In genomic region chr2:69742170-69742952, GRCh38 we compare ENCODE assay signal across 8 cellular contexts. TPM values are rescaled to one million over a fixed set of nuclear protein-coding genes. Genes with fewer than 3 reads are reported as not detected.
A peak's percentile ranks its signal among the peaks of the same experiment; 100 is the strongest.
DNase-seq lines count a peak whose midpoint lies in the region; ATAC-seq, FAIRE-seq and TF ChIP-seq lines count a peak whose summit lies in the region.

No MANE protein-coding gene starts in this region.

- no peaks in the 10 kb centered on the region for H3K36me3 ChIP-seq in BLaER1
- H3K36me3 ChIP-seq in GM12878 (ENCODE audit: control insufficient read depth in 2 of 2, insufficient read depth in 2 of 2, low read length in 1 of 2), result peaks cover 0 to 5% of the 10 kb centered on the region in 2 experiments; a peak in 2 of 4 replicates
- no peaks in the 10 kb centered on the region for H3K36me3 ChIP-seq in thoracic aorta

- TF ChIP-seq EP300 in GM12878 (IDR thresholded peaks at IDR 0.05; ENCODE audit: borderline replicate concordance in 1 of 2, control insufficient read depth in 1 of 2, low read depth in 2 of 2, low read length in 2 of 2), result no peak

- H3K27me3 ChIP-seq in BLaER1, result no peaks in the 10 kb centered on the region
- H3K27me3 ChIP-seq in GM12878 (replicated peaks in 1 of 2; ENCODE audit: control insufficient read depth in 2 of 2, insufficient read depth in 2 of 2, low read length in 1 of 2), result no peaks in the 10 kb centered on the region
- H3K27me3 ChIP-seq in thoracic aorta (replicated peaks; ENCODE audit: insufficient read depth), result no peaks in the 10 kb centered on the region

- in situ Hi-C loops in GM12878 (cut with MboI), result loop anchor here (5.0 kb wide), 1 partner anchor 65 kb away; no protein-coding TSS in a partner anchor

- H2AFZ ChIP-seq in GM12878 (ENCODE audit: control insufficient read depth, low read depth, low read length), result peak overlapping the region; percentile 87

- H3K79me2 ChIP-seq in GM12878 (ENCODE audit: control insufficient read depth, insufficient read depth, low read length), result peaks cover 46% of the 10 kb centered on the region

- H3K9me3 ChIP-seq in BLaER1 (no peaks in the 10 kb centered on the region), GM12878 (replicated peaks; ENCODE audit: control insufficient read depth, insufficient read depth, low read length) (no peaks in the 10 kb centered on the region; the same call in 2 of the 3 replicates), thoracic aorta (no peaks in the 10 kb centered on the region)

- H4K20me1 ChIP-seq in BLaER1, result no peaks in the 10 kb centered on the region
- no peaks in the 10 kb centered on the region for H4K20me1 ChIP-seq in GM12878 (ENCODE audit: control insufficient read depth, insufficient read depth)

- H3K4me3 Mint-ChIP-seq in IgD-negative memory B cell, result peak overlapping the region; percentile 92 to 99 (median 96)

- peaks cover 14 to 21% (median 20%) of the 10 kb centered on the region in 3 donors for H3K4me1 Mint-ChIP-seq in IgD-negative memory B cell

- H3K4me2 ChIP-seq in BLaER1 (peak overlapping the region; percentile 93), GM12878 (ENCODE audit: control insufficient read depth, insufficient read depth) (peak overlapping the region; percentile 96)

- H3K27ac Mint-ChIP-seq in IgD-negative memory B cell, result peak overlapping the region in 1 of 3 donors; percentile 96

- TF ChIP-seq RAD21 in GM12878 (IDR thresholded peaks at IDR 0.05; ENCODE audit: insufficient read depth, low read depth, low read length), result no peak

- no peak for TF ChIP-seq CTCF in GM12878 (IDR thresholded peaks at IDR 0.05 in 2 of 3, conservative IDR thresholded peaks at IDR 0.05 in 1 of 3; ENCODE audit: control insufficient read depth in 2 of 3, extremely low read depth in 1 of 3, insufficient read depth in 1 of 3, low read depth in 3 of 3, low read length in 3 of 3)
- no peak for TF ChIP-seq CTCF in thoracic aorta (IDR thresholded peaks at IDR 0.05)
- TF ChIP-seq CTCF in GM10248 (IDR thresholded peaks at IDR 0.05; ENCODE audit: control extremely low read depth, extremely low read depth, low read depth, missing control alignments), result no peak

- SMC1A ChIA-PET in GM12878 (lab: Charles Lee; ENCODE audit: uncharacterized antibody, unreplicated experiment), result interaction anchor here (1.0 to 9.1 kb wide), 13 partner anchors 8 to 75 kb away, joined by 3 to 164 read pairs (median 22); no protein-coding TSS in a partner anchor

- DNase-seq in GM12878 (ENCODE audit: low read depth, low spot score) (no peak), left kidney (ENCODE audit: low read depth, low spot score) (peak; percentile 65), thoracic aorta (ENCODE audit: low spot score) (no peak), cerebellum (ENCODE audit: low spot score) (no peak), GM10248 (ENCODE audit: extremely low spot score) (no peak)

- CTCF ChIA-PET in GM12878 (lab: Yijun Ruan, JAX), result interaction anchor here (0.6 to 6.4 kb wide), 11 partner anchors 11 to 176 kb away, joined by 3 to 60 read pairs (median 5); no protein-coding TSS in a partner anchor
- CTCF ChIA-PET in GM10248 (lab: Yijun Ruan, JAX), result interaction anchor here (0.7 to 6.8 kb wide), 11 partner anchors 9 to 392 kb away, joined by 3 to 90 read pairs (median 6); no protein-coding TSS in a partner anchor

- TSS peak; percentile 63 for BruUV-seq in GM12878 (replicated peaks; lab: Mats Ljungman, UMichigan)

- peak overlapping the region; percentile 77 for H3K27ac ChIP-seq in BLaER1
- peak overlapping the region; percentile 95 for H3K27ac ChIP-seq in GM12878 (ENCODE audit: control insufficient read depth, insufficient read depth)
- H3K27ac ChIP-seq in thoracic aorta, result peak overlapping the region; percentile 90 to 94

- H3K4me3 ChIP-seq in BLaER1 (peak overlapping the region; percentile 79), GM12878 (peak overlapping the region; percentile 71), thoracic aorta (peak overlapping the region; percentile 83)

- H3K4me1 ChIP-seq in BLaER1 (peaks cover 20% of the 10 kb centered on the region), GM12878 (ENCODE audit: control insufficient read depth, insufficient read depth, low read length) (peaks cover 6% of the 10 kb centered on the region), thoracic aorta (ENCODE audit: control insufficient read depth in 1 of 2, low read depth in 2 of 2) (peaks cover 12 to 32% of the 10 kb centered on the region in 2 donors)

- H3K36me3 Mint-ChIP-seq in IgD-negative memory B cell, result peaks cover 4% of the 10 kb centered on the region

- peak; percentile 69; the same call in 1 of the 2 replicates for TF ChIP-seq POLR2A in GM12878 (IDR thresholded peaks at IDR 0.05; ENCODE audit: low read depth, low read length)

- POLR2A ChIA-PET in GM12878 (lab: Charles Lee), result interaction anchor here (0.7 to 5.2 kb wide), 14 partner anchors 8 to 75 kb away, joined by 3 to 61 read pairs (median 10); no protein-coding TSS in a partner anchor
- POLR2A ChIA-PET in GM10248 (lab: Yijun Ruan, JAX), result interaction anchor here (0.8 to 2.8 kb wide), 3 partner anchors 11 to 47 kb away, joined by 4 to 9 read pairs (median 4); no protein-coding TSS in a partner anchor

- no peaks in the 10 kb centered on the region for H3K27me3 Mint-ChIP-seq in IgD-negative memory B cell

- H3K9ac ChIP-seq in BLaER1 (peak overlapping the region; percentile 81), GM12878 (ENCODE audit: control insufficient read depth, insufficient read depth, low read length) (peak overlapping the region; percentile 90)

- WGBS in GM12878 (ENCODE audit: insufficient coverage, insufficient replicate concordance, low lambda C conversion rate, missing lambda C conversion rate), result 3% methylated on average over 40 of the region's 41 CpGs

- intact Hi-C loops in GM12878 (cut with micrococcal nuclease; ENCODE audit: unreplicated experiment), result loop anchor here (5.0 kb wide), 2 partner anchors 55 to 75 kb away; no protein-coding TSS in a partner anchor

- no peaks in the 10 kb centered on the region for H3K9me3 Mint-ChIP-seq in IgD-negative memory B cell

- peak; percentile 22 for ATAC-seq in GM19438 (IDR thresholded peaks at IDR 0.05; ENCODE audit: low read depth, unreplicated experiment)
- ATAC-seq in GM12878, result peak; percentile 61
- no peak for ATAC-seq in thoracic aorta (ENCODE audit: insufficient number of reproducible peaks, low FRiP score, low read depth)

- RAD21 ChIA-PET in GM12878 (lab: Charles Lee; ENCODE audit: unreplicated experiment), result interaction anchor here (0.6 to 8.3 kb wide), 20 partner anchors 8 to 342 kb away, joined by 3 to 76 read pairs (median 5); no protein-coding TSS in a partner anchor

- no peak for FAIRE-seq in GM12878 (lab: Jason Lieb, UNC)

TF ChIP-seq in GM12878, 131 proteins besides CTCF, POLR2A, EP300 and RAD21 (continues in another document):
- TF ChIP-seq PML (IDR thresholded peaks at IDR 0.05; ENCODE audit: low read length), result 0 out of 2 replicates have a peak, but pooled peaks have one; percentile 4
- no peak for TF ChIP-seq FOS (IDR thresholded peaks at IDR 0.05; ENCODE audit: borderline replicate concordance, extremely low read depth, insufficient read length)
- 0 out of 2 replicates have a peak, but pooled peaks have one; percentile 36 for TF ChIP-seq BACH1 (IDR thresholded peaks at IDR 0.05; ENCODE audit: borderline replicate concordance)
- TF ChIP-seq TARDBP (IDR thresholded peaks at IDR 0.05; ENCODE audit: borderline replicate concordance), result 0 out of 2 replicates have a peak, but pooled peaks have one; percentile 43
- 0 out of 2 replicates have a peak, but pooled peaks have one; percentile 10 for TF ChIP-seq POLR2AphosphoS5 (IDR thresholded peaks at IDR 0.05; ENCODE audit: low read length)
- TF ChIP-seq, protein P1, sequence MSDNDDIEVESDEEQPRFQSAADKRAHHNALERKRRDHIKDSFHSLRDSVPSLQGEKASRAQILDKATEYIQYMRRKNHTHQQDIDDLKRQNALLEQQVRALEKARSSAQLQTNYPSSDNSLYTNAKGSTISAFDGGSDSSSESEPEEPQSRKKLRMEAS (IDR thresholded peaks at IDR 0.05; ENCODE audit: low read depth, low read length), result no peak
- no peak for TF ChIP-seq TCF7 (IDR thresholded peaks at IDR 0.05; ENCODE audit: borderline replicate concordance)
- TF ChIP-seq MTA2 (IDR thresholded peaks at IDR 0.05; ENCODE audit: low read depth), result 0 out of 2 replicates have a peak, but pooled peaks have one; percentile 15
- TF ChIP-seq SIN3A (IDR thresholded peaks at IDR 0.05; ENCODE audit: low read depth, low read length), result peak; percentile 61; the same call in 1 of the 2 replicates

RNA-seq across cellular contexts. Expression of gene ANXA4, which starts 0.4 kb away (rescaled TPM):
- 121 TPM for polyA plus RNA-seq in IgD-negative memory B cell
- 52.6 and 58.2 TPM in 2 replicates for total RNA-seq in GM12878 (2013; cell fraction: nucleolus; rRNA removed)
- total RNA-seq in GM12878 (2014; rRNA removed), result 59.3 and 60.0 TPM in 2 replicates
- 16.3 and 17.7 TPM in 2 replicates for total RNA-seq in GM12878 (2014; rRNA removed; fragmentation: Illumina TruSeq; extraction: Trizol)
- 57.5 and 64.2 TPM in 2 replicates for total RNA-seq in GM12878 (2021)
- polyA plus RNA-seq in GM12878 (2011; ENCODE audit: low read depth), result 18.8 TPM
- 81.6 and 97.2 TPM in 2 replicates for polyA plus RNA-seq in GM12878 (2011; rRNA removed)
- 71.3 and 110 TPM in 2 replicates for polyA plus RNA-seq in GM12878 (2011; cell fraction: cytosol; rRNA removed)
- polyA plus RNA-seq in GM12878 (2011; cell fraction: nucleus; rRNA removed), result 110 and 122 TPM in 2 replicates
- polyA plus RNA-seq in GM12878 (2012), result 44.2 and 54.2 TPM in 2 replicates
- 57.9 and 74.3 TPM in 2 replicates for polyA plus RNA-seq in GM12878 (2014; fragmentation: Illumina TruSeq; extraction: Trizol)
- 10 to 100 TPM; 64.6 to 73.1 TPM for polyA plus RNA-seq in GM12878 (2014; fragmentation: Nextera tagmentation; extraction: Ambion mirVana)
- 78.8 and 94.3 TPM in 2 replicates for polyA plus RNA-seq in GM12878 (2014; rRNA removed)
- polyA plus RNA-seq in GM12878 (2016; fragmentation: Nextera tagmentation; extraction: Ambion mirVana), result 10 to 100 TPM; 69.0 to 74.2 TPM
- polyA minus RNA-seq in GM12878 (2011; rRNA and poly(A)+ RNA removed), result 77.5 and 85.9 TPM in 2 replicates
- polyA minus RNA-seq in GM12878 (2011; cell fraction: cytosol; rRNA and poly(A)+ RNA removed), result 24.5 and 37.8 TPM in 2 replicates
- polyA minus RNA-seq in GM12878 (2011; cell fraction: nucleus; rRNA and poly(A)+ RNA removed), result 21.4 and 30.3 TPM in 2 replicates
- 10 to 100 TPM; 62.8 to 67.8 TPM for total RNA-seq in thoracic aorta
- total RNA-seq in cerebellum, result 6.0 TPM
